In the genomic region with DNA sequence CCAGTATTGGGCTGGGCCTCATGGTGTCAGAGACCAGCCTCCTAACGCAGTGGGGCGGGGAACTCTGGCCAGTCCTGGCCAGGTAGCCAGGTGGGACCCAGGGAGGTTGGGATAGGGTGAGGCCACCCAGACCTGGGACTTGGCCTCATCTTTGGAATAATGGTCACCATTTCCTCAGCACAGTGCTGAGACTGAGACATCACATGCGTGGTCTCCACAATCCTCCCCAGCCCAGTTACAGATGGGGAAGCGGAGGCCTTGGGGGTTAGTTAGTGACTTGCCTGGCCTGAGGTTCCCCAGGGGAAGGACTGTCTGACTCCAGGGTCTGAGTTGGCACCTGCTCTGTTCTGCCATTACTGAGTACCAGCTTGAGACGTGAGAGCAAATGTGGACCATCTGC, we compare ENCODE assay signal across 27 cellular contexts.
A peak's percentile ranks its signal among the peaks of the same experiment; 100 is the strongest.
DNase-seq lines count a peak whose midpoint lies in the region; ATAC-seq, FAIRE-seq and TF ChIP-seq lines count a peak whose summit lies in the region.
"Had no signal": no experiment of that assay in that cellular context is flagged by ENCODE, and none has a peak within 500 bp of the region (broad histone marks: within the 10 kb centered on the region; RNA-seq: fewer than 3 reads in every experiment).

No MANE protein-coding gene starts in this region.

- H3K36me3 ChIP-seq in osteoblast (ENCODE audit: insufficient read depth, low read length) = no peaks in the 10 kb centered on the region
- H3K36me3 ChIP-seq: BLaER1 treated with 17β-estradiol and CSF1 and Interleukin-3, amounts not matched to agents 10 nM and 100 nM had no signal

- peak; percentile 7 for ATAC-seq in esophagus mucosa
- no peak for ATAC-seq in stimulated activated naive CD8-positive, alpha-beta T cell treated with anti-CD3 and anti-CD28 coated beads, Interleukin-15, amount 100 ng/mL, for 72 hours
- ATAC-seq: CD8-positive, alpha-beta T cell; GM12878 had no signal

- H3K9me3 ChIP-seq in osteoblast (ENCODE audit: low read depth, low read length) = no peaks in the 10 kb centered on the region
- H3K9me3 ChIP-seq: BLaER1 treated with 17β-estradiol and CSF1 and Interleukin-3, amounts not matched to agents 10 nM and 100 nM; Caco-2 had no signal

- peaks cover 5% of the 10 kb centered on the region for H3K27me3 ChIP-seq in osteoblast (ENCODE audit: insufficient read depth, low read length)

- H3K79me2 ChIP-seq in osteoblast (ENCODE audit: insufficient read depth, low read length) = no peaks in the 10 kb centered on the region

- no peaks in the 10 kb centered on the region for H3K9me3 Mint-ChIP-seq in stimulated activated naive CD8-positive, alpha-beta T cell treated with anti-CD3 and anti-CD28 coated beads, Interleukin-15, amount 100 ng/mL, for 72 hours
- H3K9me3 Mint-ChIP-seq: CD4-positive, alpha-beta T cell; CD8-positive, alpha-beta T cell had no signal

- H2AFZ ChIP-seq in osteoblast (ENCODE audit: low read length) = no peak overlapping the region

- FAIRE-seq in HTR-8/SVneo (lab: Jason Lieb, UNC) = no peak
- FAIRE-seq: A204.1, GM12878, GM12892, GM18507, GM19239 had no signal

- DNase-seq in NCI-H2171 treated with DMSO at 0.1 percent for 48 hours (lab: John Stamatoyannopoulos, UW) = peak; percentile 17
- no peak for DNase-seq in NCI-H2171 (lab: John Stamatoyannopoulos, UW)
- DNase-seq in D341Med (ENCODE audit: low spot score) = peak; percentile 5
- DNase-seq in osteoblast (ENCODE audit: insufficient read length, low spot score, missing footprints) = peak; percentile 51
- no peak for DNase-seq in stimulated activated naive CD8-positive, alpha-beta T cell treated with anti-CD3 and anti-CD28 coated beads, Interleukin-15, amount 100 ng/mL, for 72 hours
- DNase-seq in HTR-8/SVneo (ENCODE audit: insufficient read length, low spot score) = no peak
- DNase-seq: 8988T; ACHN; Caco-2; Calu3; CD4-positive, alpha-beta T cell; DMS153; DMS53; DMS79; DND-41; EL; GDM1 had no signal

- H3K27ac ChIP-seq in osteoblast (ENCODE audit: low read depth, low read length) = no peak overlapping the region
- H3K27ac ChIP-seq: BLaER1 treated with 17β-estradiol and CSF1 and Interleukin-3, amounts not matched to agents 10 nM and 100 nM; C4-2B had no signal

- H4K20me1 ChIP-seq in osteoblast (ENCODE audit: insufficient read depth, low read length) = no peaks in the 10 kb centered on the region

- H3K27ac Mint-ChIP-seq in stimulated activated naive CD8-positive, alpha-beta T cell treated with anti-CD3 and anti-CD28 coated beads, Interleukin-15, amount 100 ng/mL, for 72 hours = no peak overlapping the region
- H3K27ac Mint-ChIP-seq: B cell; CD4-positive, alpha-beta T cell; CD8-positive, alpha-beta T cell had no signal

- H3K4me3 ChIP-seq in osteoblast (ENCODE audit: insufficient read depth, low read length) = no peak overlapping the region
- H3K4me3 ChIP-seq: BLaER1 treated with 17β-estradiol and CSF1 and Interleukin-3, amounts not matched to agents 10 nM and 100 nM; GM12878 had no signal

- H3K4me1 ChIP-seq in osteoblast (ENCODE audit: insufficient read depth, low read length) = no peaks in the 10 kb centered on the region
- H3K4me1 ChIP-seq: BLaER1 treated with 17β-estradiol and CSF1 and Interleukin-3, amounts not matched to agents 10 nM and 100 nM; Caco-2 had no signal

- no peak overlapping the region for H3K4me2 ChIP-seq in osteoblast (ENCODE audit: insufficient read depth, low read length)
- H3K4me2 ChIP-seq: BLaER1 treated with 17β-estradiol and CSF1 and Interleukin-3, amounts not matched to agents 10 nM and 100 nM had no signal

- peaks cover 49% of the 10 kb centered on the region for H3K27me3 Mint-ChIP-seq in stimulated activated naive CD8-positive, alpha-beta T cell treated with anti-CD3 and anti-CD28 coated beads, Interleukin-15, amount 100 ng/mL, for 72 hours

- no peak overlapping the region for H3K4me3 Mint-ChIP-seq in stimulated activated naive CD8-positive, alpha-beta T cell treated with anti-CD3 and anti-CD28 coated beads, Interleukin-15, amount 100 ng/mL, for 72 hours
- H3K4me3 Mint-ChIP-seq: B cell; CD4-positive, alpha-beta T cell; CD8-positive, alpha-beta T cell had no signal

- TF ChIP-seq CTCF in osteoblast (IDR thresholded peaks at IDR 0.05; ENCODE audit: extremely low read depth, low read depth, low read length) = no peak

- H3K4me1 Mint-ChIP-seq in stimulated activated naive CD8-positive, alpha-beta T cell treated with anti-CD3 and anti-CD28 coated beads, Interleukin-15, amount 100 ng/mL, for 72 hours = no peaks in the 10 kb centered on the region
- H3K4me1 Mint-ChIP-seq: B cell had no signal

Comparison
In these comparisons a context has a peak if more than half of its experiments do, and no peak if none do; other contexts are left out.
1. DNase-seq: peak in NCI-H2171 treated with DMSO at 0.1 percent for 48 hours (single experiment), D341Med (single experiment) and osteoblast (single experiment); none in NCI-H2171 (single experiment), stimulated activated naive CD8-positive, alpha-beta T cell treated with anti-CD3 and anti-CD28 coated beads, Interleukin-15, amount 100 ng/mL, for 72 hours (0 of 2) and HTR-8/SVneo (single experiment).